Comparison of ENCODE assay signal across 9 cellular contexts in the genomic region with DNA sequence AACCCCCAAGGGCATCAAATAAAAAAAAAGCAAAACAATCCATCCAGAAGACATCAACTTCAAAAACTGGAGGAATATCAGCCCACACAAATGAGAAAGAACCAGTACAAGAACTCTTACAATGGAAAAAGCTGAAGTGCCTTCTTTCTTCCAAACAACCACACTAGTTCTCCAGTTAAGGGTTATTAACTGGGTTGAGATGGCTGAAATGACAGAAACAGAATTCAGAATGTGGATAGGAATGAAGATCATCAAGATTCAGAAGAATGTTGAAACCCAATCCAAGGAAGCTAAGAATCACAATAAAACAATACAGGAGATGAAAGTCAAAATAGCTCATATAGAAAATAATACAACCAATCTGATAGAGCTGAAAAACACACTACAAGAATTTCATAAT.
"Had no signal": no experiment of that assay in that cellular context is flagged by ENCODE, and none has a peak within 500 bp of the region (broad histone marks: within the 10 kb centered on the region; RNA-seq: fewer than 3 reads in every experiment).

No MANE protein-coding gene starts in this region.

- H3K4me3 ChIP-seq: GM23248, HAP-1 had no signal

- FAIRE-seq: HepG2 had no signal

- H3K9ac ChIP-seq: GM23248, KMS-11 had no signal

- DNase-seq: GM23248, GOT3, H7, Karpas-422, KBM-7 had no signal

- H3K27ac ChIP-seq: GM23248, HL-60, KMS-11 had no signal

- H3K36me3 ChIP-seq: HAP-1 had no signal

- H2AFZ ChIP-seq: GM23248 had no signal

- H3K4me2 ChIP-seq: KMS-11 had no signal

- H3K9me3 ChIP-seq: HAP-1 had no signal
